ENCODE assay signal across 13 cellular contexts in genomic region chr12:2353691-2354090, GRCh38.
DNase-seq lines count a peak whose midpoint lies in the region; ATAC-seq, FAIRE-seq and TF ChIP-seq lines count a peak whose summit lies in the region.
"Had no signal": no experiment of that assay in that cellular context is flagged by ENCODE, and none has a peak within 500 bp of the region (broad histone marks: within the 10 kb centered on the region; RNA-seq: fewer than 3 reads in every experiment).

No MANE protein-coding gene starts in this region.

- H3K18ac ChIP-seq in IMR-90 (ENCODE audit: low read depth, low read length) (no peak overlapping the region), mesenchymal stem cell (ENCODE audit: low read depth in 1 of 2, low read length in 2 of 2) (peak overlapping the region in 1 of 2 experiments; percentile 4)

- POLR2A ChIA-PET in IMR-90 (lab: Charles Lee; ENCODE audit: unreplicated experiment) = no interaction called here

- peaks cover 10% of the 10 kb centered on the region for H3K4me1 ChIP-seq in IMR-90 (ENCODE audit: control insufficient read depth, insufficient read depth, low read length)
- peaks cover 13% of the 10 kb centered on the region for H3K4me1 ChIP-seq in mesenchymal stem cell (ENCODE audit: control insufficient read depth, insufficient read depth, low read depth, low read length)
- H3K4me1 ChIP-seq in spleen = peaks cover 0 to 49% (median 25%) of the 10 kb centered on the region in 6 donors
- peaks cover 0 to 9% (median 0%) of the 10 kb centered on the region in 4 donors for H3K4me1 ChIP-seq in tibial nerve
- no peaks in the 10 kb centered on the region for H3K4me1 ChIP-seq in small intestine (ENCODE audit: control insufficient read depth in 2 of 2, insufficient read depth in 1 of 2, low read depth in 1 of 2, low read length in 1 of 2)
- H3K4me1 ChIP-seq: Caco-2, SJCRH30 had no signal

- FAIRE-seq in RCC 7860 (lab: Jason Lieb, UNC) (no peak), small intestine (lab: Jason Lieb, UNC) (no peak)

- no peak overlapping the region for H4K5ac ChIP-seq in IMR-90 (ENCODE audit: low read depth, low read length)

- CTCF ChIA-PET in IMR-90 (lab: Yijun Ruan, JAX) = no interaction called here

- intact Hi-C loops in IMR-90 (cut with micrococcal nuclease) = no loop called here
- intact Hi-C loops in spleen (cut with DNase I; ENCODE audit: low total_unique reads) = no loop called here

- TF ChIP-seq POLR2A in IMR-90 (IDR thresholded peaks at IDR 0.05; ENCODE audit: low read depth, low read length) (no peak), spleen (IDR thresholded peaks at IDR 0.05) (no peak), tibial nerve (IDR thresholded peaks at IDR 0.05) (no peak)

- in situ Hi-C loops in IMR-90 (cut with MboI; ENCODE audit: low sequenced_read_pairs) = no loop called here

- no peak overlapping the region for H2BK20ac ChIP-seq in IMR-90 (ENCODE audit: low read depth, low read length)

- H2BK15ac ChIP-seq in IMR-90 (ENCODE audit: low read depth, low read length) (no peak overlapping the region), mesenchymal stem cell (ENCODE audit: low read depth, poor library complexity, severe bottlenecking) (peak overlapping the region; percentile 68)

- no peaks in the 10 kb centered on the region for H3K36me3 ChIP-seq in IMR-90 (ENCODE audit: control insufficient read depth, insufficient read depth, low read length)
- H3K36me3 ChIP-seq in mesenchymal stem cell (ENCODE audit: control insufficient read depth in 1 of 2, insufficient read depth in 2 of 2, low read depth in 1 of 2, low read length in 2 of 2) = no peaks in the 10 kb centered on the region
- H3K36me3 ChIP-seq in spleen = no peaks in the 10 kb centered on the region
- no peaks in the 10 kb centered on the region for H3K36me3 ChIP-seq in tibial nerve
- H3K36me3 ChIP-seq in small intestine (ENCODE audit: control insufficient read depth in 2 of 2, insufficient read depth in 2 of 2, low read length in 2 of 2) = no peaks in the 10 kb centered on the region
- H3K36me3 ChIP-seq: SJCRH30 had no signal

- H3K14ac ChIP-seq in IMR-90 (replicated peaks; ENCODE audit: low read depth, low read length) (no peak overlapping the region), mesenchymal stem cell (ENCODE audit: low read length in 2 of 2) (no peak overlapping the region)

- no peaks in the 10 kb centered on the region; the same call in 1 of the 2 replicates for H4K20me1 ChIP-seq in IMR-90 (ENCODE audit: insufficient read depth, low read length)

- H3K27ac ChIP-seq in IMR-90 (ENCODE audit: insufficient read depth, low read length) (no peak overlapping the region), cingulate gyrus (ENCODE audit: low read depth, low read length) (peak overlapping the region; percentile 49), mesenchymal stem cell (ENCODE audit: low read length, poor library complexity, severe bottlenecking) (no peak overlapping the region), spleen (no peak overlapping the region), tibial nerve (no peak overlapping the region), small intestine (ENCODE audit: low read depth in 1 of 2, low read length in 1 of 2) (no peak overlapping the region)
- H3K27ac ChIP-seq: SJCRH30 had no signal

- H3K9me3 ChIP-seq in IMR-90 (ENCODE audit: control insufficient read depth, insufficient read depth, low read length) = no peaks in the 10 kb centered on the region
- H3K9me3 ChIP-seq in mesenchymal stem cell (ENCODE audit: control insufficient read depth, low read length) = no peaks in the 10 kb centered on the region
- H3K9me3 ChIP-seq in spleen = no peaks in the 10 kb centered on the region
- H3K9me3 ChIP-seq in tibial nerve = no peaks in the 10 kb centered on the region
- no peaks in the 10 kb centered on the region for H3K9me3 ChIP-seq in small intestine (ENCODE audit: control insufficient read depth, low read depth)
- H3K9me3 ChIP-seq: Caco-2, SJCRH30 had no signal

- H4K91ac ChIP-seq in IMR-90 (ENCODE audit: insufficient read depth, low read depth, low read length) (no peak overlapping the region), mesenchymal stem cell (ENCODE audit: low read length) (peak overlapping the region; percentile 46)

- dilution Hi-C loops in IMR-90 (cut with HindIII; ENCODE audit: low sequenced_read_pairs, unreplicated experiment) = no loop called here

- H3K4me2 ChIP-seq in IMR-90 (ENCODE audit: low read depth, low read length) = no peak overlapping the region
- no peak overlapping the region for H3K4me2 ChIP-seq in mesenchymal stem cell (ENCODE audit: low read length, poor library complexity, severe bottlenecking)

- H3K9ac ChIP-seq in IMR-90 (ENCODE audit: low read depth, low read length) = no peak overlapping the region
- no peak overlapping the region for H3K9ac ChIP-seq in mesenchymal stem cell (ENCODE audit: low read length)

- H3K27me3 ChIP-seq in IMR-90 (ENCODE audit: control insufficient read depth, insufficient read depth, low read length) (no peaks in the 10 kb centered on the region; the same call in 1 of the 2 replicates), mesenchymal stem cell (ENCODE audit: control insufficient read depth in 1 of 2, insufficient read depth in 1 of 2, low read length in 2 of 2) (peaks cover 0 to 11% of the 10 kb centered on the region in 2 experiments), spleen (replicated peaks in 1 of 7) (peaks cover 0 to 19% (median 0%) of the 10 kb centered on the region in 7 donors), tibial nerve (no peaks in the 10 kb centered on the region), small intestine (ENCODE audit: control insufficient read depth in 2 of 2, insufficient read depth in 2 of 2, low read length in 2 of 2) (no peaks in the 10 kb centered on the region)

- H3K56ac ChIP-seq in IMR-90 (ENCODE audit: extremely low read depth, insufficient read depth, low read length) = no peak overlapping the region

- TF ChIP-seq RAD21 in IMR-90 (IDR thresholded peaks at IDR 0.05; ENCODE audit: low read length) = no peak

- H3K4me3 ChIP-seq in IMR-90 (ENCODE audit: insufficient read depth, low read depth, low read length) = no peak overlapping the region
- H3K4me3 ChIP-seq in mesenchymal stem cell (ENCODE audit: insufficient read depth in 1 of 2, low read depth in 1 of 2, low read length in 2 of 2) = no peak overlapping the region
- H3K4me3 ChIP-seq in spleen = no peak overlapping the region
- no peak overlapping the region for H3K4me3 ChIP-seq in tibial nerve
- no peak overlapping the region for H3K4me3 ChIP-seq in small intestine (ENCODE audit: low read depth in 1 of 2, low read length in 2 of 2)
- H3K4me3 ChIP-seq: SJCRH30 had no signal

- H2BK5ac ChIP-seq in IMR-90 (ENCODE audit: low read depth, low read length, poor library complexity, severe bottlenecking) (no peak overlapping the region), mesenchymal stem cell (ENCODE audit: low read depth, low read length, poor library complexity, severe bottlenecking) (no peak overlapping the region)

- H2AK5ac ChIP-seq in IMR-90 (ENCODE audit: low read depth, low read length) = no peak overlapping the region
- H2AK5ac ChIP-seq in mesenchymal stem cell (ENCODE audit: low read length, severe bottlenecking) = peak overlapping the region; percentile 14

- TF ChIP-seq CTCF in IMR-90 (conservative IDR thresholded peaks at IDR 0.05; ENCODE audit: low read depth, low read length) (no peak), spleen (IDR thresholded peaks at IDR 0.05 in 8 of 11, conservative IDR thresholded peaks at IDR 0.05 in 3 of 11) (no peak), tibial nerve (IDR thresholded peaks at IDR 0.05) (no peak)

- peaks cover 8% of the 10 kb centered on the region for H3K9me1 ChIP-seq in IMR-90 (ENCODE audit: insufficient read depth, low read length)

- H3K23ac ChIP-seq in IMR-90 (ENCODE audit: low read depth, low read length) (no peak overlapping the region), mesenchymal stem cell (ENCODE audit: low read length in 2 of 2) (no peak overlapping the region)

- no peaks in the 10 kb centered on the region for H3K79me1 ChIP-seq in IMR-90 (ENCODE audit: low read depth in 1 of 2, low read length in 2 of 2)
- H3K79me1 ChIP-seq in mesenchymal stem cell (replicated peaks; ENCODE audit: low read length, poor library complexity, severe bottlenecking) = no peaks in the 10 kb centered on the region

- peak overlapping the region; percentile 45 for H2AK9ac ChIP-seq in IMR-90 (replicated peaks; ENCODE audit: low read depth, low read length, poor library complexity)

- ATAC-seq in IMR-90 (ENCODE audit: low read depth) = no peak
- ATAC-seq: HCT116 had no signal

- peak overlapping the region; percentile 10 for H2AFZ ChIP-seq in IMR-90 (replicated peaks; ENCODE audit: low read length, poor library complexity)
- H2AFZ ChIP-seq in mesenchymal stem cell (ENCODE audit: low read depth, low read length) = no peak overlapping the region

- WGBS in IMR-90 (ENCODE audit: extremely low coverage in 2 of 2, insufficient read length in 1 of 2), 2 experiments = 60% methylated on average over 3 of the region's 6 CpGs; no CpG with 5 or more reads in 1 of the 2 experiments
- 76% methylated on average over 6 of the region's 6 CpGs for WGBS in mesenchymal stem cell
- 73 to 83% (median 76%) methylated on average over 6 of the region's 6 CpGs for WGBS in spleen, 5 donors
- WGBS in tibial nerve, 2 donors = 72 to 77% methylated on average over 6 of the region's 6 CpGs
- 74 to 86% (median 80%) methylated on average over 6 of the region's 6 CpGs for WGBS in small intestine, 3 donors

- DNase-seq in IMR-90 (no peak), mesenchymal stem cell (no peak), spleen (peak; percentile 51), RCC 7860 (ENCODE audit: low spot score) (no peak), tibial nerve (ENCODE audit: low spot score in 2 of 2) (no peak), small intestine (no peak), COLO668 (lab: John Stamatoyannopoulos, UW; ENCODE audit: unreplicated experiment) (no peak)
- DNase-seq: DMS53, NCI-H1930, SJCRH30 had no signal

- H3K4ac ChIP-seq in IMR-90 (ENCODE audit: low read depth, low read length) = no peak overlapping the region
- H3K4ac ChIP-seq in mesenchymal stem cell (ENCODE audit: low read depth in 1 of 2, low read length in 2 of 2) = peak overlapping the region in 1 of 2 experiments; percentile 30

- no TSS peak for BruUV-seq in IMR-90 (replicated peaks; lab: Mats Ljungman, UMichigan)

- TF ChIP-seq EP300 in tibial nerve (IDR thresholded peaks at IDR 0.05) = no peak

- no peak overlapping the region for H2BK120ac ChIP-seq in IMR-90 (ENCODE audit: low read depth, low read length)
- no peak overlapping the region for H2BK120ac ChIP-seq in mesenchymal stem cell (ENCODE audit: low read depth, low read length)

- peak overlapping the region in 1 of 2 experiments; percentile 23 for H2BK12ac ChIP-seq in mesenchymal stem cell (ENCODE audit: low read length in 2 of 2)

- no peak overlapping the region for H4K8ac ChIP-seq in IMR-90 (ENCODE audit: low read depth in 2 of 2, low read length in 2 of 2)
- H4K8ac ChIP-seq in mesenchymal stem cell (ENCODE audit: low read length) = no peak overlapping the region

TF ChIP-seq in IMR-90, 13 proteins besides CTCF, POLR2A, EP300 and RAD21 (continues in another document):
- TF ChIP-seq MAFK (IDR thresholded peaks at IDR 0.05; ENCODE audit: low read depth, low read length) = no peak
